6 cellular contexts compared by ENCODE assay signal in genomic region chrX:3050523-3051175, GRCh38. TPM values are rescaled to one million over a fixed set of nuclear protein-coding genes. Genes with fewer than 3 reads are reported as not detected.
"Had no signal": no experiment of that assay in that cellular context is flagged by ENCODE, and none has a peak within 500 bp of the region (broad histone marks: within the 10 kb centered on the region; RNA-seq: fewer than 3 reads in every experiment).

No MANE protein-coding gene starts in this region.

RNA-seq across cellular contexts. Expression of gene ARSF, which starts 9.4 kb away (rescaled TPM):
- total RNA-seq: MCF 10A, NCI-H460, OCI-LY7, PC-9, Right ventricle myocardium superior, SJSA1 had no signal

RNA-seq across cellular contexts. Expression of gene ARSH, which starts 44.3 kb away (rescaled TPM):
- total RNA-seq: MCF 10A, NCI-H460, OCI-LY7, PC-9, Right ventricle myocardium superior, SJSA1 had no signal
